ENCODE assay signal across 8 cellular contexts in genomic region chr20:57391439-57392129, GRCh38. TPM values are rescaled to one million over a fixed set of nuclear protein-coding genes. Genes with fewer than 3 reads are reported as not detected.
DNase-seq lines count a peak whose midpoint lies in the region; ATAC-seq, FAIRE-seq and TF ChIP-seq lines count a peak whose summit lies in the region.

No MANE protein-coding gene starts in this region.

- no peaks in the 10 kb centered on the region for H3K9me3 ChIP-seq in CD8-positive, alpha-beta T cell (ENCODE audit: low read length)
- H3K9me3 ChIP-seq in hepatocyte (ENCODE audit: low read depth) (no peaks in the 10 kb centered on the region), small intestine (ENCODE audit: control insufficient read depth, low read depth) (no peaks in the 10 kb centered on the region)

- H2AFZ ChIP-seq in hepatocyte, result peak overlapping the region; percentile 60

- FAIRE-seq in small intestine (lab: Jason Lieb, UNC), result no peak

- TF ChIP-seq CTCF in CD8-positive, alpha-beta T cell (IDR thresholded peaks at IDR 0.05), result no peak
- no peak for TF ChIP-seq CTCF in hepatocyte (IDR thresholded peaks at IDR 0.05; ENCODE audit: poor library complexity)

- no peaks in the 10 kb centered on the region for H3K27me3 Mint-ChIP-seq in CD8-positive, alpha-beta T cell (ENCODE audit: low read depth)
- no peaks in the 10 kb centered on the region for H3K27me3 Mint-ChIP-seq in activated T-helper 2 cell treated with anti-CD3 and anti-CD28 coated beads, Interferon-gamma antibody, Interleukin-2, Interleukin-4, amounts not matched to agents 10 μg/mL and 5 μg/mL and 100 μg/mL, durations not matched to agents 14 hours and 24 hours and 36 hours (ENCODE audit: low read depth)

- DNase-seq in CD8-positive, alpha-beta T cell, result peak in 2 of 7 experiments; percentile 27 to 39
- DNase-seq in HuH-7.5 (ENCODE audit: low spot score) (peak; percentile 78), hepatocyte (ENCODE audit: low spot score) (peak; percentile 66), small intestine (peak; percentile 45), A172 (ENCODE audit: low spot score) (no peak), SKM-1 (lab: John Stamatoyannopoulos, UW; ENCODE audit: unreplicated experiment) (no peak)
- DNase-seq in activated T-helper 2 cell treated with anti-CD3 and anti-CD28 coated beads, Interferon-gamma antibody, Interleukin-2, Interleukin-4, amounts not matched to agents 10 μg/mL and 5 μg/mL and 100 μg/mL, durations not matched to agents 14 hours and 24 hours and 36 hours (ENCODE audit: low spot score), result no peak

- H3K4me1 ChIP-seq in CD8-positive, alpha-beta T cell (ENCODE audit: insufficient read depth, low read length), result peaks cover 58% of the 10 kb centered on the region
- H3K4me1 ChIP-seq in hepatocyte (ENCODE audit: insufficient read depth) (peaks cover 18% of the 10 kb centered on the region), small intestine (ENCODE audit: control insufficient read depth in 2 of 2, insufficient read depth in 1 of 2, low read depth in 1 of 2, low read length in 1 of 2) (no peaks in the 10 kb centered on the region)

- POLR2A ChIA-PET in CD8-positive, alpha-beta T cell (lab: Charles Lee), result interaction anchor here (0.6 to 3.0 kb wide), 14 partner anchors 10 to 238 kb away, joined by 3 to 27 read pairs (median 4); no protein-coding TSS in a partner anchor

- peak overlapping the region; percentile 95 for H3K4me2 ChIP-seq in hepatocyte

- peaks cover 3% of the 10 kb centered on the region for H3K79me2 ChIP-seq in hepatocyte

- WGBS in hepatocyte (ENCODE audit: low lambda C conversion rate, missing lambda C conversion rate), result under 1% methylated on average over 17 of the region's 91 CpGs
- WGBS in small intestine, 3 donors, result 0% methylated on average over 25 to 89 of the region's 91 CpGs

- H3K9me3 Mint-ChIP-seq in CD8-positive, alpha-beta T cell, result no peaks in the 10 kb centered on the region
- H3K9me3 Mint-ChIP-seq in activated T-helper 2 cell treated with anti-CD3 and anti-CD28 coated beads, Interferon-gamma antibody, Interleukin-2, Interleukin-4, amounts not matched to agents 10 μg/mL and 5 μg/mL and 100 μg/mL, durations not matched to agents 14 hours and 24 hours and 36 hours, result no peaks in the 10 kb centered on the region

- no peaks in the 10 kb centered on the region for H4K20me1 ChIP-seq in hepatocyte (ENCODE audit: insufficient read depth, poor library complexity, severe bottlenecking)

- no peaks in the 10 kb centered on the region for H3K27me3 ChIP-seq in CD8-positive, alpha-beta T cell (ENCODE audit: insufficient read depth, low read length)
- H3K27me3 ChIP-seq in hepatocyte, result no peaks in the 10 kb centered on the region
- H3K27me3 ChIP-seq in small intestine (ENCODE audit: control insufficient read depth in 2 of 2, insufficient read depth in 2 of 2, low read length in 2 of 2), result no peaks in the 10 kb centered on the region

- peak overlapping the region; percentile 99 for H3K4me3 Mint-ChIP-seq in CD8-positive, alpha-beta T cell
- H3K4me3 Mint-ChIP-seq in activated T-helper 2 cell treated with anti-CD3 and anti-CD28 coated beads, Interferon-gamma antibody, Interleukin-2, Interleukin-4, amounts not matched to agents 10 μg/mL and 5 μg/mL and 100 μg/mL, durations not matched to agents 14 hours and 24 hours and 36 hours (ENCODE audit: low read depth), result peak overlapping the region; percentile 91

- peak overlapping the region; percentile 98 for H3K27ac Mint-ChIP-seq in CD8-positive, alpha-beta T cell
- H3K27ac Mint-ChIP-seq in activated T-helper 2 cell treated with anti-CD3 and anti-CD28 coated beads, Interferon-gamma antibody, Interleukin-2, Interleukin-4, amounts not matched to agents 10 μg/mL and 5 μg/mL and 100 μg/mL, durations not matched to agents 14 hours and 24 hours and 36 hours, result peak overlapping the region; percentile 89

- peak overlapping the region; percentile 97 for H3K27ac ChIP-seq in CD8-positive, alpha-beta T cell (ENCODE audit: low read depth, low read length)
- H3K27ac ChIP-seq in hepatocyte, result no peak overlapping the region
- peak overlapping the region; percentile 38 to 82 for H3K27ac ChIP-seq in small intestine (ENCODE audit: low read depth in 1 of 2, low read length in 1 of 2)

- H3K4me3 ChIP-seq in CD8-positive, alpha-beta T cell (ENCODE audit: low read depth, low read length), result peak overlapping the region; percentile 98
- peak overlapping the region; percentile 58 for H3K4me3 ChIP-seq in hepatocyte
- peak overlapping the region; percentile 85 to 93 for H3K4me3 ChIP-seq in small intestine (ENCODE audit: low read depth in 1 of 2, low read length in 2 of 2)

- intact Hi-C loops in CD8-positive, alpha-beta T cell (cut with DNase I, micrococcal nuclease), result loop anchor here (1.0 to 10.0 kb wide), 12 partner anchors 9 to 1863 kb away; partner anchors contain the start of genes PMEPA1 (in 2 of the 2), CASS4 (in 1 of the 2), RAB22A (in 1 of the 2) and RAE1 (in 1 of the 2)
- intact Hi-C loops in activated T-helper 2 cell treated with anti-CD3 and anti-CD28 coated beads, Interferon-gamma antibody, Interleukin-2, Interleukin-4, amounts not matched to agents 10 μg/mL and 5 μg/mL and 100 μg/mL, durations not matched to agents 14 hours and 24 hours and 36 hours (cut with micrococcal nuclease), result loop anchor here (1.0 to 10.0 kb wide), 6 partner anchors 8 to 1773 kb away; partner anchors contain the start of genes STX16 and ZNF831

- H3K4me1 Mint-ChIP-seq in CD8-positive, alpha-beta T cell (ENCODE audit: low read depth), result peaks cover 48% of the 10 kb centered on the region
- H3K4me1 Mint-ChIP-seq in activated T-helper 2 cell treated with anti-CD3 and anti-CD28 coated beads, Interferon-gamma antibody, Interleukin-2, Interleukin-4, amounts not matched to agents 10 μg/mL and 5 μg/mL and 100 μg/mL, durations not matched to agents 14 hours and 24 hours and 36 hours (ENCODE audit: low read depth), result peaks cover 35% of the 10 kb centered on the region

- CTCF ChIA-PET in CD8-positive, alpha-beta T cell (lab: Charles Lee), result interaction anchor here (0.9 to 7.0 kb wide), 8 partner anchors 6 to 1261 kb away, joined by 3 to 58 read pairs (median 4); no protein-coding TSS in a partner anchor

- H3K36me3 ChIP-seq in CD8-positive, alpha-beta T cell (ENCODE audit: insufficient read depth, low read length), result peaks cover 35% of the 10 kb centered on the region
- no peaks in the 10 kb centered on the region for H3K36me3 ChIP-seq in hepatocyte (replicated peaks; ENCODE audit: insufficient read depth, low read depth)
- peaks cover 0 to 2% of the 10 kb centered on the region in 2 donors for H3K36me3 ChIP-seq in small intestine (ENCODE audit: control insufficient read depth in 2 of 2, insufficient read depth in 2 of 2, low read length in 2 of 2)

- no peaks in the 10 kb centered on the region for H3K9me2 ChIP-seq in hepatocyte (replicated peaks; ENCODE audit: insufficient read depth)

- H3K36me3 Mint-ChIP-seq in CD8-positive, alpha-beta T cell, result peaks cover 44% of the 10 kb centered on the region
- peaks cover 43% of the 10 kb centered on the region for H3K36me3 Mint-ChIP-seq in activated T-helper 2 cell treated with anti-CD3 and anti-CD28 coated beads, Interferon-gamma antibody, Interleukin-2, Interleukin-4, amounts not matched to agents 10 μg/mL and 5 μg/mL and 100 μg/mL, durations not matched to agents 14 hours and 24 hours and 36 hours (ENCODE audit: low read depth)

- no peak for ATAC-seq in CD8-positive, alpha-beta T cell
- ATAC-seq in GM19452 (IDR thresholded peaks at IDR 0.05; ENCODE audit: unreplicated experiment), result peak; percentile 10

RNA-seq across cellular contexts. Expression of gene RBM38, which starts 0.4 kb away (rescaled TPM):
- total RNA-seq in CD8-positive, alpha-beta T cell, result 100 to 1,000 TPM; 739 to 743 TPM
- total RNA-seq in activated T-helper 2 cell treated with anti-CD3 and anti-CD28 coated beads, Interferon-gamma antibody, Interleukin-2, Interleukin-4, amounts not matched to agents 10 μg/mL and 5 μg/mL and 100 μg/mL, durations not matched to agents 14 hours and 24 hours and 36 hours, result 88.9 and 89.5 TPM in 2 replicates
- 16.1 and 18.1 TPM in 2 replicates for total RNA-seq in hepatocyte
- 15.6 and 19.6 TPM in 2 replicates for polyA plus RNA-seq in hepatocyte
- polyA plus RNA-seq in small intestine, result 10 to 100 TPM; 13.2 to 17.5 (median 16.8) TPM
- total RNA-seq in A172 (2014; rRNA removed; shearing (Covaris generic)), result 41.4 and 53.5 TPM in 2 replicates

RNA-seq across cellular contexts. Expression of gene RAE1, which starts 40.5 kb away (rescaled TPM):
- 10 to 100 TPM; 58.9 to 59.4 TPM for total RNA-seq in CD8-positive, alpha-beta T cell
- total RNA-seq in activated T-helper 2 cell treated with anti-CD3 and anti-CD28 coated beads, Interferon-gamma antibody, Interleukin-2, Interleukin-4, amounts not matched to agents 10 μg/mL and 5 μg/mL and 100 μg/mL, durations not matched to agents 14 hours and 24 hours and 36 hours, result 46.8 and 48.1 TPM in 2 replicates
- 26.9 and 35.8 TPM in 2 replicates for total RNA-seq in hepatocyte
- polyA plus RNA-seq in hepatocyte, result 36.3 and 43.3 TPM in 2 replicates
- 10 to 100 TPM; 15.7 to 19.7 (median 17.4) TPM for polyA plus RNA-seq in small intestine
- 42.8 and 56.5 TPM in 2 replicates for total RNA-seq in A172 (2014; rRNA removed; shearing (Covaris generic))

Comparison
In these comparisons a context has a peak if more than half of its experiments do, and no peak if none do; other contexts are left out.
1. DNase-seq: peak in HuH-7.5 (single experiment), hepatocyte (single experiment) and small intestine (single experiment); none in activated T-helper 2 cell treated with anti-CD3 and anti-CD28 coated beads, Interferon-gamma antibody, Interleukin-2, Interleukin-4, amounts not matched to agents 10 μg/mL and 5 μg/mL and 100 μg/mL, durations not matched to agents 14 hours and 24 hours and 36 hours (single experiment), A172 (single experiment) and SKM-1 (single experiment).
2. Peak in every context shown above with its lines, with median percentiles within 50 percentile points of each other: H3K4me3 ChIP-seq.